8 cellular contexts compared by ENCODE assay signal in the genomic region with DNA sequence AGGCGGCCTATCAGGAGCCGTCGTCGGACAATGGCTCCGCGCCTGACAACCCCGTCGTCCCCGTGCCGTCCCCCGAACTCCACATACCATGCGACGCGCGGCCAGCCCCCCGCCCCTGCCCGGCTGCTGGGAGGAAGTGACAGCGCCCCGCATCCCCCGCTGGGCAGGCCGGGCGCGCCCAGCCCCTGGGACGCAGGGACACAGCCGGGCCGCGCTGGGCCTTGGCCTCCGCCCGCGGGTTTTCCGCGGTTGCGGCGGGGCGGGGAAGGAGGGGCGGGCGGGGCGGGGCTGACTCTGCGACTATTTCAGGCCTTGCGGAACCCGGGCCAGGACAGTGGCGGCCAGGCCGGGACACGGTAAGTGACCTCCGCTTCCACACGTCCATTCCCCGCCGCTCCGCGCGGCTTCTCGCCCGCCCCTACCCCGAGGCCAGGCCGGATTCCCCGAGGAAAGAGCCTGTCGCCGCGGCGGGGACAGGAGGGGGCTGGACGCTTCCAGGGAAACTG. TPM values are rescaled to one million over a fixed set of nuclear protein-coding genes. Genes with fewer than 3 reads are reported as not detected.
DNase-seq lines count a peak whose midpoint lies in the region; ATAC-seq, FAIRE-seq and TF ChIP-seq lines count a peak whose summit lies in the region.

A gene with protein sequence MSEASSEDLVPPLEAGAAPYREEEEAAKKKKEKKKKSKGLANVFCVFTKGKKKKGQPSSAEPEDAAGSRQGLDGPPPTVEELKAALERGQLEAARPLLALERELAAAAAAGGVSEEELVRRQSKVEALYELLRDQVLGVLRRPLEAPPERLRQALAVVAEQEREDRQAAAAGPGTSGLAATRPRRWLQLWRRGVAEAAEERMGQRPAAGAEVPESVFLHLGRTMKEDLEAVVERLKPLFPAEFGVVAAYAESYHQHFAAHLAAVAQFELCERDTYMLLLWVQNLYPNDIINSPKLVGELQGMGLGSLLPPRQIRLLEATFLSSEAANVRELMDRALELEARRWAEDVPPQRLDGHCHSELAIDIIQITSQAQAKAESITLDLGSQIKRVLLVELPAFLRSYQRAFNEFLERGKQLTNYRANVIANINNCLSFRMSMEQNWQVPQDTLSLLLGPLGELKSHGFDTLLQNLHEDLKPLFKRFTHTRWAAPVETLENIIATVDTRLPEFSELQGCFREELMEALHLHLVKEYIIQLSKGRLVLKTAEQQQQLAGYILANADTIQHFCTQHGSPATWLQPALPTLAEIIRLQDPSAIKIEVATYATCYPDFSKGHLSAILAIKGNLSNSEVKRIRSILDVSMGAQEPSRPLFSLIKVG (plus strand): TSS at position 334 of the 506 bp plus-strand sequence. CDS start 2,997 bp downstream, outside the sequence.

- intact Hi-C loops in MCF 10A (cut with micrococcal nuclease) (no loop called here), HepG2 (cut with micrococcal nuclease; ENCODE audit: unreplicated experiment) (no loop called here)

- H3K4me1 Mint-ChIP-seq in HFFc6 (ENCODE audit: low read depth) (peaks cover 24% of the 10 kb centered on the region), MCF 10A (ENCODE audit: insufficient read depth, unreplicated experiment) (peaks cover 23% of the 10 kb centered on the region)

- no peak within 1 kb of the TSS for H3K27ac ChIP-seq in HepG2 (ENCODE audit: extremely low read length, insufficient read depth, low read length)
- H3K27ac ChIP-seq in substantia nigra (ENCODE audit: low read depth, low read length, poor library complexity, severe bottlenecking), result peak within 1 kb of the TSS; percentile 53

- no peak for TF ChIP-seq RAD21 in HepG2 (CRISPR knock-in tag; IDR thresholded peaks at IDR 0.05)

- CTCF ChIA-PET in MCF 10A (lab: Yijun Ruan, JAX), result no interaction called here
- CTCF ChIA-PET in HepG2 (lab: Yijun Ruan, JAX; ENCODE audit: low intra/inter-chr PET ratio, low total read pairs), result no interaction called here

- H3K27me3 ChIP-seq in HepG2 (ENCODE audit: control insufficient read depth in 1 of 2, insufficient read depth in 2 of 2, low read length in 2 of 2), result peaks cover 1 to 59% of the 10 kb centered on the region in 2 experiments; a peak in 4 of 5 replicates

- peak within 1 kb of the TSS in 1 of 3 experiments; percentile 37; a peak in 1 of 6 replicates for H3K4me3 ChIP-seq in HepG2 (replicated peaks in 1 of 3; ENCODE audit: insufficient read depth in 1 of 3, low read depth in 2 of 3, low read length in 3 of 3)

- peaks cover 51% of the 10 kb centered on the region for H3K4me1 ChIP-seq in HepG2 (ENCODE audit: insufficient read depth, low read length)

- 92% methylated on average over 49 of the region's 61 CpGs for WGBS in HepG2 (ENCODE audit: low lambda C conversion rate)

- POLR2A ChIA-PET in MCF 10A (lab: Yijun Ruan, JAX), result no interaction called here
- POLR2A ChIA-PET in HepG2 (lab: Yijun Ruan, JAX), result no interaction called here

- TF ChIP-seq CTCF in HFFc6 (IDR thresholded peaks at IDR 0.05), result no peak
- no peak for TF ChIP-seq CTCF in MCF 10A (IDR thresholded peaks at IDR 0.05; ENCODE audit: unreplicated experiment)
- no peak for TF ChIP-seq CTCF in HepG2 (CRISPR knock-in tag; IDR thresholded peaks at IDR 0.05)

- peak within 1 kb of the TSS; percentile 69 for H3K27ac Mint-ChIP-seq in HFFc6
- H3K27ac Mint-ChIP-seq in MCF 10A (ENCODE audit: low read depth, unreplicated experiment), result no peak within 1 kb of the TSS

- H3K9me3 Mint-ChIP-seq in HFFc6 (no peaks in the 10 kb centered on the region), MCF 10A (ENCODE audit: unreplicated experiment) (no peaks in the 10 kb centered on the region)

- H3K9me3 ChIP-seq in HepG2 (ENCODE audit: low read length), result no peaks in the 10 kb centered on the region

- peak within 1 kb of the TSS; percentile 87 for H3K4me3 Mint-ChIP-seq in HFFc6
- H3K4me3 Mint-ChIP-seq in MCF 10A (ENCODE audit: unreplicated experiment), result peak within 1 kb of the TSS; percentile 62

- ATAC-seq in HepG2 (no peak), GM21723 (IDR thresholded peaks at IDR 0.05; ENCODE audit: unreplicated experiment) (no peak), HG02885 (IDR thresholded peaks at IDR 0.05; ENCODE audit: poor library complexity, unreplicated experiment) (no peak)

- no peak within 1 kb of the TSS for H3K9ac ChIP-seq in HepG2 (ENCODE audit: insufficient read depth, low read depth, low read length)

- peak; percentile 88 for DNase-seq in AG20443 (ENCODE audit: low spot score)
- DNase-seq in HFFc6, result no peak
- no peak for DNase-seq in MCF 10A (ENCODE audit: unreplicated experiment)
- DNase-seq in HepG2 (ENCODE audit: low spot score), result no peak
- DNase-seq in substantia nigra (lab: John Stamatoyannopoulos, UW), result peak in 10 of 49 donors; percentile 15 to 76 (median 38)
- DNase-seq in activated CD4-positive, CD25-positive, alpha-beta regulatory T cell treated with anti-CD3 and anti-CD28 coated beads, Interleukin-2, amount 50 U/mL, for 72 hours, result no peak

- peaks cover 3% of the 10 kb centered on the region for H3K27me3 Mint-ChIP-seq in HFFc6 (ENCODE audit: insufficient read depth)
- H3K27me3 Mint-ChIP-seq in MCF 10A (ENCODE audit: insufficient read depth, unreplicated experiment), result no peaks in the 10 kb centered on the region

- H2AFZ ChIP-seq in HepG2 (ENCODE audit: low read length), result no peak within 1 kb of the TSS

- H3K36me3 Mint-ChIP-seq in HFFc6 (ENCODE audit: low read depth), result no peaks in the 10 kb centered on the region
- H3K36me3 Mint-ChIP-seq in MCF 10A (ENCODE audit: insufficient read depth, unreplicated experiment), result no peaks in the 10 kb centered on the region

- peak within 1 kb of the TSS; percentile 62 for H3K4me2 ChIP-seq in HepG2 (ENCODE audit: low read depth, low read length)

- TF ChIP-seq EP300 in HepG2 (IDR thresholded peaks at IDR 0.05; ENCODE audit: low read depth in 2 of 2, low read length in 2 of 2), result no peak
- TF ChIP-seq EP300 in HepG2 (CRISPR knock-in tag; IDR thresholded peaks at IDR 0.05; ENCODE audit: borderline replicate concordance), result no peak

- no peaks in the 10 kb centered on the region for H3K79me2 ChIP-seq in HepG2 (ENCODE audit: insufficient read depth, low read length)

- H3K36me3 ChIP-seq in HepG2 (replicated peaks in 1 of 2; ENCODE audit: control insufficient read depth in 1 of 2, insufficient read depth in 2 of 2, low read length in 2 of 2), result no peaks in the 10 kb centered on the region

- no peak for FAIRE-seq in HepG2 (lab: Jason Lieb, UNC)

- in situ Hi-C loops in HepG2 (cut with HindIII; ENCODE audit: extremely low pct_ligation_motif_present, low pct_unique_long_range_greater_than_20kb), result no loop called here

- no peak for TF ChIP-seq POLR2A in HepG2 (IDR thresholded peaks at IDR 0.05; ENCODE audit: insufficient read depth in 1 of 2, low read depth in 2 of 2, low read length in 2 of 2)

- BruUV-seq in MCF 10A (replicated peaks; lab: Mats Ljungman, UMichigan), result no TSS peak
- BruUV-seq in HepG2 (replicated peaks; lab: Mats Ljungman, UMichigan), result no TSS peak

- no peaks in the 10 kb centered on the region; the same call in 1 of the 2 replicates for H4K20me1 ChIP-seq in HepG2 (ENCODE audit: insufficient read depth, low read length)

TF ChIP-seq in HepG2, 621 proteins besides CTCF, POLR2A, EP300 and RAD21:
- no peak for TF ChIP-seq ZNF530 (CRISPR knock-in tag; IDR thresholded peaks at IDR 0.05; ENCODE audit: low read depth)
- TF ChIP-seq ZNF263 (CRISPR knock-in tag; IDR thresholded peaks at IDR 0.05), result no peak
- no peak for TF ChIP-seq ZNF207 (IDR thresholded peaks at IDR 0.05; ENCODE audit: borderline replicate concordance)
- TF ChIP-seq SOX5 (CRISPR knock-in tag; IDR thresholded peaks at IDR 0.05; ENCODE audit: borderline replicate concordance), result no peak
- TF ChIP-seq RARA (CRISPR knock-in tag; IDR thresholded peaks at IDR 0.05), result no peak
- TF ChIP-seq, protein P1, sequence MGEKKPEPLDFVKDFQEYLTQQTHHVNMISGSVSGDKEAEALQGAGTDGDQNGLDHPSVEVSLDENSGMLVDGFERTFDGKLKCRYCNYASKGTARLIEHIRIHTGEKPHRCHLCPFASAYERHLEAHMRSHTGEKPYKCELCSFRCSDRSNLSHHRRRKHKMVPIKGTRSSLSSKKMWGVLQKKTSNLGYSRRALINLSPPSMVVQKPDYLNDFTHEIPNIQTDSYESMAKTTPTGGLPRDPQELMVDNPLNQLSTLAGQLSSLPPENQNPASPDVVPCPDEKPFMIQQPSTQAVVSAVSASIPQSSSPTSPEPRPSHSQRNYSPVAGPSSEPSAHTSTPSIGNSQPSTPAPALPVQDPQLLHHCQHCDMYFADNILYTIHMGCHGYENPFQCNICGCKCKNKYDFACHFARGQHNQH (CRISPR knock-in tag; IDR thresholded peaks at IDR 0.05), result no peak
- TF ChIP-seq YEATS2 (CRISPR knock-in tag; IDR thresholded peaks at IDR 0.05; ENCODE audit: borderline replicate concordance), result no peak
- TF ChIP-seq ZNF468 (CRISPR knock-in tag; IDR thresholded peaks at IDR 0.05), result no peak
TF ChIP-seq in HepG2: peak in this region for 0.

RNA-seq across cellular contexts. Expression of the gene that starts here (rescaled TPM):
- 10 to 100 TPM; 44.7 to 59.6 (median 46.4) TPM for total RNA-seq in HFFc6 (2021; fragmentation: NEBNext Ultra II Directional; extraction: Animal tissue kit (Norgen Biotek cat#: 25700))
- 17.9 and 19.1 TPM in 2 replicates for total RNA-seq in MCF 10A (2022)
- total RNA-seq in HepG2 (2016; rRNA removed; fragmentation: Illumina TruSeq; extraction: Trizol), result 0.45 and 0.46 TPM in 2 replicates
- total RNA-seq in HepG2 (2016; cell fraction: cytosol; rRNA removed; fragmentation: Illumina TruSeq; extraction: Trizol; ENCODE audit: low read depth), result not detected in 2 replicates
- total RNA-seq in HepG2 (2016; cell fraction: insoluble cytoplasmic fraction; rRNA removed; fragmentation: Illumina TruSeq; extraction: Trizol), result 0.45 and 0.67 TPM in 2 replicates
- total RNA-seq in HepG2 (2016; cell fraction: membrane; rRNA removed; fragmentation: Illumina TruSeq; extraction: Trizol), result 0.31 and 0.40 TPM in 2 replicates
- 0.34 and 0.94 TPM in 2 replicates for total RNA-seq in HepG2 (2016; cell fraction: nucleus; rRNA removed; fragmentation: Illumina TruSeq; extraction: Trizol)
- polyA plus RNA-seq in HepG2 (2011; rRNA removed), result 0.91 and 1.5 TPM in 2 replicates
- polyA plus RNA-seq in HepG2 (2011; cell fraction: cytosol; rRNA removed), result 0.28 and 0.81 TPM in 2 replicates
- polyA plus RNA-seq in HepG2 (2011; cell fraction: nucleus; rRNA removed), result 7.5 and 18.0 TPM in 2 replicates
- polyA plus RNA-seq in HepG2 (2012), result 0.36 and 0.61 TPM in 2 replicates
- not detected in 2 replicates for polyA plus RNA-seq in HepG2 (2016; cell fraction: cytosol; fragmentation: Illumina TruSeq; extraction: Trizol; ENCODE audit: low read depth)
- polyA plus RNA-seq in HepG2 (2016; cell fraction: insoluble cytoplasmic fraction; fragmentation: Illumina TruSeq; extraction: Trizol; ENCODE audit: low read depth), result 0.16 and 0.42 TPM in 2 replicates
- 0.18 and 0.23 TPM in 2 replicates for polyA plus RNA-seq in HepG2 (2016; cell fraction: membrane; fragmentation: Illumina TruSeq; extraction: Trizol; ENCODE audit: low read depth)
- polyA plus RNA-seq in HepG2 (2016; cell fraction: nucleus; fragmentation: Illumina TruSeq; extraction: Trizol; ENCODE audit: insufficient read depth, low read depth), result 0.83 and 1.8 TPM in 2 replicates
- 2.4 and 123 TPM in 2 replicates for polyA minus RNA-seq in HepG2 (2011; rRNA and poly(A)+ RNA removed; ENCODE audit: low replicate concordance)
- polyA minus RNA-seq in HepG2 (2011; cell fraction: cytosol; rRNA and poly(A)+ RNA removed), result 0.79 and 1.2 TPM in 2 replicates
- 1.5 and 2.1 TPM in 2 replicates for polyA minus RNA-seq in HepG2 (2011; cell fraction: nucleus; rRNA and poly(A)+ RNA removed)
